In the genomic region with DNA sequence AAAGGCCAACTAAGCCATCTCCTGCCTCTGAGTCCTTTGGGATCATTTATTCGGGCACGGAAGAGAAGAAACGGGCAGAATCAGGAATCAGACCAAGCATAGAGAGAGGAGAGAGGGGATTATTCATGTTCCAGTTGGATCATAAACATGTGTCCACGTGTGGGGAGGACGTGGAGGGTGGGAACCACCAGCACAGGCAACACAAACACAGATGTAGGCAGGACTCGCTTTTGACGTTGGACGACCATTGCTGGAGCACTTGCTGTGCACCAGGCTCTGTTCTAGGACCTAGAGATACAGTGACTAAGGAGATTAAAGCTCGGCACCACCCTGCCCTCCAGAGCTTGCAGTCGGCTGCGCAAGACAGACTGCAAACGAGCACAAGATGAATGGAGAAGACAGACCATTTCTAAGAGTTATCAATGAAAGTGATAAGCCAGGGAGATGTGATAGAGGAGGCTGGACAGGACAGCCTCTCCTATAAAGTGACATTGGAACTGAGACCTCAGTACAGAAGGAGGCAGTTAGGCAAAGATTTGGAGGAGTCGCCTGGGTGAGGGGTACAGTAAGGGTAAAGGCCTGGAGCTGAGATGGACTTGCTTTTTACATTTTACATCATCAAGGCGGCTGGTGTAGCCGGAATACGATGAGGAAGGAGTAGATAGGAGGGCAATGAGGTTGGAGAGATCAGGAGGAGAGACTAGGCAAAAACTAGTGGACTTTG, we compare ENCODE assay signal across 1 cellular context.
A peak's percentile ranks its signal among the peaks of the same experiment; 100 is the strongest.
TF ChIP-seq lines count a peak whose summit lies in the region.

No MANE protein-coding gene starts in this region.

TF ChIP-seq in H1, 55 proteins besides CTCF, POLR2A, EP300 and RAD21:
- TF ChIP-seq JUN (IDR thresholded peaks at IDR 0.05; ENCODE audit: low read depth, low read length) (no peak), CTBP2 (IDR thresholded peaks at IDR 0.05; ENCODE audit: borderline replicate concordance, insufficient read depth, insufficient read length, low read length) (peak; percentile 2), BCL11A (IDR thresholded peaks at IDR 0.05; ENCODE audit: low read depth in 2 of 2, low read length in 2 of 2) (no peak)
